Comparison of ENCODE assay signal across 16 cellular contexts in genomic region chr10:128071417-128071782, GRCh38. TPM values are rescaled to one million over a fixed set of nuclear protein-coding genes. Genes with fewer than 3 reads are reported as not detected.
A peak's percentile ranks its signal among the peaks of the same experiment; 100 is the strongest.
DNase-seq lines count a peak whose midpoint lies in the region; ATAC-seq and TF ChIP-seq lines count a peak whose summit lies in the region.
"Had no signal": no experiment of that assay in that cellular context is flagged by ENCODE, and none has a peak within 500 bp of the region (broad histone marks: within the 10 kb centered on the region; RNA-seq: fewer than 3 reads in every experiment).

No MANE protein-coding gene starts in this region.

- DNase-seq in activated naive CD4-positive, alpha-beta T cell treated with anti-CD3 and anti-CD28 coated beads, Interleukin-2, amount 10 ng/mL, durations not matched to agents 7 days and 5 days: peak; percentile 13
- no peak for DNase-seq in activated naive CD4-positive, alpha-beta T cell (lab: John Stamatoyannopoulos, UW)
- no peak for DNase-seq in endothelial cell (ENCODE audit: low spot score)
- DNase-seq in omental fat pad (ENCODE audit: low spot score): peak; percentile 8
- DNase-seq in cardiac septum (ENCODE audit: low spot score): no peak
- no peak for DNase-seq in HK-2 (ENCODE audit: unreplicated experiment)
- DNase-seq: DMS79, MV-4-11, NCI-H1436 treated with DMSO at 0.1 percent for 48 hours, NCI-H2081 treated with DMSO at 0.1 percent for 48 hours, NCI-H345, NCI-H69 had no signal

- peaks cover 27% of the 10 kb centered on the region for H3K4me1 Mint-ChIP-seq in activated naive CD4-positive, alpha-beta T cell treated with anti-CD3 and anti-CD28 coated beads, Interleukin-2, amount 10 ng/mL, durations not matched to agents 7 days and 5 days
- H3K4me1 Mint-ChIP-seq in endothelial cell (ENCODE audit: unreplicated experiment): peaks cover 17% of the 10 kb centered on the region

- H3K4me3 Mint-ChIP-seq in activated naive CD4-positive, alpha-beta T cell treated with anti-CD3 and anti-CD28 coated beads, Interleukin-2, amount 10 ng/mL, durations not matched to agents 7 days and 5 days: no peak overlapping the region
- H3K4me3 Mint-ChIP-seq in endothelial cell (ENCODE audit: unreplicated experiment): peak overlapping the region; percentile 69
- H3K4me3 Mint-ChIP-seq: CD4-positive, alpha-beta memory T cell had no signal

- intact Hi-C loops in cardiac septum (cut with DNase I): no loop called here

- H3K27ac Mint-ChIP-seq in activated naive CD4-positive, alpha-beta T cell treated with anti-CD3 and anti-CD28 coated beads, Interleukin-2, amount 10 ng/mL, durations not matched to agents 7 days and 5 days: peak overlapping the region; percentile 22
- H3K27ac Mint-ChIP-seq in endothelial cell (ENCODE audit: unreplicated experiment): no peak overlapping the region
- H3K27ac Mint-ChIP-seq: CD4-positive, alpha-beta memory T cell had no signal

- H3K36me3 Mint-ChIP-seq in activated naive CD4-positive, alpha-beta T cell treated with anti-CD3 and anti-CD28 coated beads, Interleukin-2, amount 10 ng/mL, durations not matched to agents 7 days and 5 days: peaks cover 70% of the 10 kb centered on the region
- H3K36me3 Mint-ChIP-seq in endothelial cell (ENCODE audit: low read depth, unreplicated experiment): peaks cover 75% of the 10 kb centered on the region

- peaks cover 6% of the 10 kb centered on the region for H3K9me3 Mint-ChIP-seq in activated naive CD4-positive, alpha-beta T cell treated with anti-CD3 and anti-CD28 coated beads, Interleukin-2, amount 10 ng/mL, durations not matched to agents 7 days and 5 days
- H3K9me3 Mint-ChIP-seq in endothelial cell (ENCODE audit: unreplicated experiment): no peaks in the 10 kb centered on the region
- H3K9me3 Mint-ChIP-seq: CD4-positive, alpha-beta memory T cell had no signal

- no peak for TF ChIP-seq CTCF in endothelial cell (IDR thresholded peaks at IDR 0.05; ENCODE audit: unreplicated experiment)
- no peak for TF ChIP-seq CTCF in omental fat pad (IDR thresholded peaks at IDR 0.05)

- no peak for ATAC-seq in omental fat pad (ENCODE audit: low FRiP score)
- no peak for ATAC-seq in SK-N-SH treated with all-trans-retinoic acid at 6 μM for 48 hours
- ATAC-seq: A549, GM12878 had no signal

- CTCF ChIA-PET in activated naive CD4-positive, alpha-beta T cell treated with anti-CD3 and anti-CD28 coated beads, Interleukin-2, amount 10 ng/mL, durations not matched to agents 7 days and 5 days (lab: Charles Lee): interaction anchor here (0.6 to 17.4 kb wide), 9 partner anchors 10 to 166 kb away, joined by 3 to 288 read pairs (median 3); partner anchors contain the start of gene PTPRE

- no peaks in the 10 kb centered on the region for H3K27me3 Mint-ChIP-seq in activated naive CD4-positive, alpha-beta T cell treated with anti-CD3 and anti-CD28 coated beads, Interleukin-2, amount 10 ng/mL, durations not matched to agents 7 days and 5 days
- H3K27me3 Mint-ChIP-seq in endothelial cell (ENCODE audit: unreplicated experiment): peaks cover 6% of the 10 kb centered on the region
- H3K27me3 Mint-ChIP-seq: CD4-positive, alpha-beta memory T cell had no signal

TF ChIP-seq in SK-N-SH treated with all-trans-retinoic acid at 6 μM for 48 hours, 23 proteins besides CTCF, POLR2A, EP300 and RAD21:
- TF ChIP-seq ZC3H10 (CRISPR knock-in tag; IDR thresholded peaks at IDR 0.05): no peak
- no peak for TF ChIP-seq CSDC2 (CRISPR knock-in tag; IDR thresholded peaks at IDR 0.05)
- no peak for TF ChIP-seq ARNTL (CRISPR knock-in tag; IDR thresholded peaks at IDR 0.05; ENCODE audit: borderline replicate concordance, low read depth)
- no peak for TF ChIP-seq TOX (CRISPR knock-in tag; IDR thresholded peaks at IDR 0.05; ENCODE audit: borderline replicate concordance)
- no peak for TF ChIP-seq ZFP30 (CRISPR knock-in tag; IDR thresholded peaks at IDR 0.05)
TF ChIP-seq in SK-N-SH treated with all-trans-retinoic acid at 6 μM for 48 hours: peak in this region for 0.

RNA-seq across cellular contexts. Expression of gene MKI67, which starts 54.8 kb away (rescaled TPM):
- total RNA-seq in endothelial cell (ENCODE audit: unreplicated experiment) (19.7 TPM), omental fat pad (1 to 10 TPM in 3 of 4 donors, under 1 TPM in 1; 0.63 to 9.6 (median 1.6) TPM), cardiac septum (1.1 TPM)

Comparison
In these comparisons a context has a peak if more than half of its experiments do, and no peak if none do; other contexts are left out.
1. DNase-seq: peak in activated naive CD4-positive, alpha-beta T cell treated with anti-CD3 and anti-CD28 coated beads, Interleukin-2, amount 10 ng/mL, durations not matched to agents 7 days and 5 days (single experiment) and omental fat pad (single experiment); none in activated naive CD4-positive, alpha-beta T cell (0 of 4), endothelial cell (single experiment), cardiac septum (single experiment) and HK-2 (single experiment).